3 cellular contexts compared by ENCODE assay signal in the genomic region with DNA sequence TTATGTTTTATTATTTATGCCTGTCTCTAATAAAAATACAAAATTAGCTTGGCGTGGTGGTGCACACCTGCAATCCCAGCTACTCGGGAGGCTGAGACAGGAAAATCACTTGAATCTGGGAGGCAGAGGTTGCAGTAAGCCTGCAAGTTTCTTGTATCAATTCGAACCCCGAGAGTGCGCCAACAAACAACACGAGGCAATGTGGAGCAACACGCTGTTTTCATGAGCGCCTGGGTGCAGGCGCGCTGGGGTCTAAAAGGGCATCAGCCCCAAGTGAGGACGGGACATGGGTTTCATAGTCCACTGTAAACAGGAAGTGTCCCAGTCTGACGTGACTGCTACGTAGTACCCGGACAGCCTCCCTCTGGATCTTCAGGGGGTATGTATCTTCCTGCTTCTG.
TF ChIP-seq lines count a peak whose summit lies in the region.

No MANE protein-coding gene starts in this region.

TF ChIP-seq in SK-N-SH, 30 proteins besides CTCF, POLR2A, EP300 and RAD21 (continued from another document and continues in another):
- TF ChIP-seq, protein P1, sequence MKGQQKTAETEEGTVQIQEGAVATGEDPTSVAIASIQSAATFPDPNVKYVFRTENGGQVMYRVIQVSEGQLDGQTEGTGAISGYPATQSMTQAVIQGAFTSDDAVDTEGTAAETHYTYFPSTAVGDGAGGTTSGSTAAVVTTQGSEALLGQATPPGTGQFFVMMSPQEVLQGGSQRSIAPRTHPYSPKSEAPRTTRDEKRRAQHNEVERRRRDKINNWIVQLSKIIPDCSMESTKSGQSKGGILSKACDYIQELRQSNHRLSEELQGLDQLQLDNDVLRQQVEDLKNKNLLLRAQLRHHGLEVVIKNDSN (IDR thresholded peaks at IDR 0.05; ENCODE audit: borderline replicate concordance, low read depth) = no peak
- no peak for TF ChIP-seq TEAD4 (IDR thresholded peaks at IDR 0.05; ENCODE audit: borderline replicate concordance, insufficient read depth)
- TF ChIP-seq TAF1 (IDR thresholded peaks at IDR 0.05; ENCODE audit: borderline replicate concordance, low read depth, low read length) = no peak
- no peak for TF ChIP-seq RCOR1 (IDR thresholded peaks at IDR 0.05; ENCODE audit: low read length)
- TF ChIP-seq, protein P2, sequence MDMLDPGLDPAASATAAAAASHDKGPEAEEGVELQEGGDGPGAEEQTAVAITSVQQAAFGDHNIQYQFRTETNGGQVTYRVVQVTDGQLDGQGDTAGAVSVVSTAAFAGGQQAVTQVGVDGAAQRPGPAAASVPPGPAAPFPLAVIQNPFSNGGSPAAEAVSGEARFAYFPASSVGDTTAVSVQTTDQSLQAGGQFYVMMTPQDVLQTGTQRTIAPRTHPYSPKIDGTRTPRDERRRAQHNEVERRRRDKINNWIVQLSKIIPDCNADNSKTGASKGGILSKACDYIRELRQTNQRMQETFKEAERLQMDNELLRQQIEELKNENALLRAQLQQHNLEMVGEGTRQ (IDR thresholded peaks at IDR 0.05; ENCODE audit: borderline replicate concordance, low read depth, low read length) = no peak
- TF ChIP-seq JUND (IDR thresholded peaks at IDR 0.05) = no peak
- TF ChIP-seq MXI1 (IDR thresholded peaks at IDR 0.05; ENCODE audit: low read depth, low read length) = no peak
- no peak for TF ChIP-seq NRF1 (IDR thresholded peaks at IDR 0.05; ENCODE audit: low read depth, low read length)
- TF ChIP-seq, protein P3, sequence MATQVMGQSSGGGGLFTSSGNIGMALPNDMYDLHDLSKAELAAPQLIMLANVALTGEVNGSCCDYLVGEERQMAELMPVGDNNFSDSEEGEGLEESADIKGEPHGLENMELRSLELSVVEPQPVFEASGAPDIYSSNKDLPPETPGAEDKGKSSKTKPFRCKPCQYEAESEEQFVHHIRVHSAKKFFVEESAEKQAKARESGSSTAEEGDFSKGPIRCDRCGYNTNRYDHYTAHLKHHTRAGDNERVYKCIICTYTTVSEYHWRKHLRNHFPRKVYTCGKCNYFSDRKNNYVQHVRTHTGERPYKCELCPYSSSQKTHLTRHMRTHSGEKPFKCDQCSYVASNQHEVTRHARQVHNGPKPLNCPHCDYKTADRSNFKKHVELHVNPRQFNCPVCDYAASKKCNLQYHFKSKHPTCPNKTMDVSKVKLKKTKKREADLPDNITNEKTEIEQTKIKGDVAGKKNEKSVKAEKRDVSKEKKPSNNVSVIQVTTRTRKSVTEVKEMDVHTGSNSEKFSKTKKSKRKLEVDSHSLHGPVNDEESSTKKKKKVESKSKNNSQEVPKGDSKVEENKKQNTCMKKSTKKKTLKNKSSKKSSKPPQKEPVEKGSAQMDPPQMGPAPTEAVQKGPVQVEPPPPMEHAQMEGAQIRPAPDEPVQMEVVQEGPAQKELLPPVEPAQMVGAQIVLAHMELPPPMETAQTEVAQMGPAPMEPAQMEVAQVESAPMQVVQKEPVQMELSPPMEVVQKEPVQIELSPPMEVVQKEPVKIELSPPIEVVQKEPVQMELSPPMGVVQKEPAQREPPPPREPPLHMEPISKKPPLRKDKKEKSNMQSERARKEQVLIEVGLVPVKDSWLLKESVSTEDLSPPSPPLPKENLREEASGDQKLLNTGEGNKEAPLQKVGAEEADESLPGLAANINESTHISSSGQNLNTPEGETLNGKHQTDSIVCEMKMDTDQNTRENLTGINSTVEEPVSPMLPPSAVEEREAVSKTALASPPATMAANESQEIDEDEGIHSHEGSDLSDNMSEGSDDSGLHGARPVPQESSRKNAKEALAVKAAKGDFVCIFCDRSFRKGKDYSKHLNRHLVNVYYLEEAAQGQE (IDR thresholded peaks at IDR 0.05; ENCODE audit: low read depth, low read length) = no peak
- TF ChIP-seq EZH2phosphoT487 (IDR thresholded peaks at IDR 0.05; ENCODE audit: borderline replicate concordance, low read depth) = no peak
- no peak for TF ChIP-seq GABPA (IDR thresholded peaks at IDR 0.05; ENCODE audit: low read depth)
- no peak for TF ChIP-seq MEF2A (IDR thresholded peaks at IDR 0.05; ENCODE audit: borderline replicate concordance, low read depth)
- no peak for TF ChIP-seq FOXJ3 (CRISPR knock-in tag; IDR thresholded peaks at IDR 0.05)
- TF ChIP-seq, protein P4, sequence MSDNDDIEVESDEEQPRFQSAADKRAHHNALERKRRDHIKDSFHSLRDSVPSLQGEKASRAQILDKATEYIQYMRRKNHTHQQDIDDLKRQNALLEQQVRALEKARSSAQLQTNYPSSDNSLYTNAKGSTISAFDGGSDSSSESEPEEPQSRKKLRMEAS (IDR thresholded peaks at IDR 0.05; ENCODE audit: low read depth) = no peak

TF ChIP-seq in SK-N-SH treated with all-trans-retinoic acid at 6 μM for 48 hours, 23 proteins besides CTCF, POLR2A, EP300 and RAD21 (continued from another document):
- TF ChIP-seq, protein P5, sequence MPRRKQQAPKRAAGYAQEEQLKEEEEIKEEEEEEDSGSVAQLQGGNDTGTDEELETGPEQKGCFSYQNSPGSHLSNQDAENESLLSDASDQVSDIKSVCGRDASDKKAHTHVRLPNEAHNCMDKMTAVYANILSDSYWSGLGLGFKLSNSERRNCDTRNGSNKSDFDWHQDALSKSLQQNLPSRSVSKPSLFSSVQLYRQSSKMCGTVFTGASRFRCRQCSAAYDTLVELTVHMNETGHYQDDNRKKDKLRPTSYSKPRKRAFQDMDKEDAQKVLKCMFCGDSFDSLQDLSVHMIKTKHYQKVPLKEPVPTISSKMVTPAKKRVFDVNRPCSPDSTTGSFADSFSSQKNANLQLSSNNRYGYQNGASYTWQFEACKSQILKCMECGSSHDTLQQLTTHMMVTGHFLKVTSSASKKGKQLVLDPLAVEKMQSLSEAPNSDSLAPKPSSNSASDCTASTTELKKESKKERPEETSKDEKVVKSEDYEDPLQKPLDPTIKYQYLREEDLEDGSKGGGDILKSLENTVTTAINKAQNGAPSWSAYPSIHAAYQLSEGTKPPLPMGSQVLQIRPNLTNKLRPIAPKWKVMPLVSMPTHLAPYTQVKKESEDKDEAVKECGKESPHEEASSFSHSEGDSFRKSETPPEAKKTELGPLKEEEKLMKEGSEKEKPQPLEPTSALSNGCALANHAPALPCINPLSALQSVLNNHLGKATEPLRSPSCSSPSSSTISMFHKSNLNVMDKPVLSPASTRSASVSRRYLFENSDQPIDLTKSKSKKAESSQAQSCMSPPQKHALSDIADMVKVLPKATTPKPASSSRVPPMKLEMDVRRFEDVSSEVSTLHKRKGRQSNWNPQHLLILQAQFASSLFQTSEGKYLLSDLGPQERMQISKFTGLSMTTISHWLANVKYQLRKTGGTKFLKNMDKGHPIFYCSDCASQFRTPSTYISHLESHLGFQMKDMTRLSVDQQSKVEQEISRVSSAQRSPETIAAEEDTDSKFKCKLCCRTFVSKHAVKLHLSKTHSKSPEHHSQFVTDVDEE (CRISPR knock-in tag; IDR thresholded peaks at IDR 0.05) = no peak

TF ChIP-seq in GM23338, 12 proteins besides CTCF, POLR2A, EP300 and RAD21 (continued from another document):
- TF ChIP-seq, protein P3 (IDR thresholded peaks at IDR 0.05; ENCODE audit: unreplicated experiment) = no peak
- TF ChIP-seq CREB1 (CRISPR knock-in tag; IDR thresholded peaks at IDR 0.05; ENCODE audit: low read depth) (no peak), STAT1 (IDR thresholded peaks at IDR 0.05; ENCODE audit: unreplicated experiment) (no peak), POLR2AphosphoS5 (IDR thresholded peaks at IDR 0.05; ENCODE audit: low read depth) (no peak), NANOG (IDR thresholded peaks at IDR 0.05; ENCODE audit: borderline replicate concordance) (no peak), EZH2 (IDR thresholded peaks at IDR 0.05; ENCODE audit: low read depth, unreplicated experiment) (no peak), JUNB (IDR thresholded peaks at IDR 0.05; ENCODE audit: unreplicated experiment) (no peak)
- TF ChIP-seq, protein P6, sequence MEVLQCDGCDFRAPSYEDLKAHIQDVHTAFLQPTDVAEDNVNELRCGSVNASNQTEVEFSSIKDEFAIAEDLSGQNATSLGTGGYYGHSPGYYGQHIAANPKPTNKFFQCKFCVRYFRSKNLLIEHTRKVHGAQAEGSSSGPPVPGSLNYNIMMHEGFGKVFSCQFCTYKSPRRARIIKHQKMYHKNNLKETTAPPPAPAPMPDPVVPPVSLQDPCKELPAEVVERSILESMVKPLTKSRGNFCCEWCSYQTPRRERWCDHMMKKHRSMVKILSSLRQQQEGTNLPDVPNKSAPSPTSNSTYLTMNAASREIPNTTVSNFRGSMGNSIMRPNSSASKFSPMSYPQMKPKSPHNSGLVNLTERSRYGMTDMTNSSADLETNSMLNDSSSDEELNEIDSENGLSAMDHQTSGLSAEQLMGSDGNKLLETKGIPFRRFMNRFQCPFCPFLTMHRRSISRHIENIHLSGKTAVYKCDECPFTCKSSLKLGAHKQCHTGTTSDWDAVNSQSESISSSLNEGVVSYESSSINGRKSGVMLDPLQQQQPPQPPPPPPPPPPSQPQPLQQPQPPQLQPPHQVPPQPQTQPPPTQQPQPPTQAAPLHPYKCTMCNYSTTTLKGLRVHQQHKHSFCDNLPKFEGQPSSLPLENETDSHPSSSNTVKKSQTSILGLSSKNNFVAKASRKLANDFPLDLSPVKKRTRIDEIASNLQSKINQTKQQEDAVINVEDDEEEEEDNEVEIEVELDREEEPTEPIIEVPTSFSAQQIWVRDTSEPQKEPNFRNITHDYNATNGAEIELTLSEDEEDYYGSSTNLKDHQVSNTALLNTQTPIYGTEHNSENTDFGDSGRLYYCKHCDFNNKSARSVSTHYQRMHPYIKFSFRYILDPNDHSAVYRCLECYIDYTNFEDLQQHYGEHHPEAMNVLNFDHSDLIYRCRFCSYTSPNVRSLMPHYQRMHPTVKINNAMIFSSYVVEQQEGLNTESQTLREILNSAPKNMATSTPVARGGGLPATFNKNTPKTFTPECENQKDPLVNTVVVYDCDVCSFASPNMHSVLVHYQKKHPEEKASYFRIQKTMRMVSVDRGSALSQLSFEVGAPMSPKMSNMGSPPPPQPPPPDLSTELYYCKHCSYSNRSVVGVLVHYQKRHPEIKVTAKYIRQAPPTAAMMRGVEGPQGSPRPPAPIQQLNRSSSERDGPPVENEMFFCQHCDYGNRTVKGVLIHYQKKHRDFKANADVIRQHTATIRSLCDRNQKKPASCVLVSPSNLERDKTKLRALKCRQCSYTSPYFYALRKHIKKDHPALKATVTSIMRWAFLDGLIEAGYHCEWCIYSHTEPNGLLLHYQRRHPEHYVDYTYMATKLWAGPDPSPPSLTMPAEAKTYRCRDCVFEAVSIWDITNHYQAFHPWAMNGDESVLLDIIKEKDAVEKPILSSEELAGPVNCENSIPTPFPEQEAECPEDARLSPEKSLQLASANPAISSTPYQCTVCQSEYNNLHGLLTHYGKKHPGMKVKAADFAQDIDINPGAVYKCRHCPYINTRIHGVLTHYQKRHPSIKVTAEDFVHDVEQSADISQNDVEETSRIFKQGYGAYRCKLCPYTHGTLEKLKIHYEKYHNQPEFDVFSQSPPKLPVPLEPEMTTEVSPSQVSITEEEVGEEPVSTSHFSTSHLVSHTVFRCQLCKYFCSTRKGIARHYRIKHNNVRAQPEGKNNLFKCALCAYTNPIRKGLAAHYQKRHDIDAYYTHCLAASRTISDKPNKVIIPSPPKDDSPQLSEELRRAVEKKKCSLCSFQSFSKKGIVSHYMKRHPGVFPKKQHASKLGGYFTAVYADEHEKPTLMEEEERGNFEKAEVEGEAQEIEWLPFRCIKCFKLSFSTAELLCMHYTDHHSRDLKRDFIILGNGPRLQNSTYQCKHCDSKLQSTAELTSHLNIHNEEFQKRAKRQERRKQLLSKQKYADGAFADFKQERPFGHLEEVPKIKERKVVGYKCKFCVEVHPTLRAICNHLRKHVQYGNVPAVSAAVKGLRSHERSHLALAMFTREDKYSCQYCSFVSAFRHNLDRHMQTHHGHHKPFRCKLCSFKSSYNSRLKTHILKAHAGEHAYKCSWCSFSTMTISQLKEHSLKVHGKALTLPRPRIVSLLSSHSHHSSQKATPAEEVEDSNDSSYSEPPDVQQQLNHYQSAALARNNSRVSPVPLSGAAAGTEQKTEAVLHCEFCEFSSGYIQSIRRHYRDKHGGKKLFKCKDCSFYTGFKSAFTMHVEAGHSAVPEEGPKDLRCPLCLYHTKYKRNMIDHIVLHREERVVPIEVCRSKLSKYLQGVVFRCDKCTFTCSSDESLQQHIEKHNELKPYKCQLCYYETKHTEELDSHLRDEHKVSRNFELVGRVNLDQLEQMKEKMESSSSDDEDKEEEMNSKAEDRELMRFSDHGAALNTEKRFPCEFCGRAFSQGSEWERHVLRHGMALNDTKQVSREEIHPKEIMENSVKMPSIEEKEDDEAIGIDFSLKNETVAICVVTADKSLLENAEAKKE (CRISPR knock-in tag; IDR thresholded peaks at IDR 0.05) = no peak
